Comparison of ENCODE assay signal across 1 cellular context in the genomic region with DNA sequence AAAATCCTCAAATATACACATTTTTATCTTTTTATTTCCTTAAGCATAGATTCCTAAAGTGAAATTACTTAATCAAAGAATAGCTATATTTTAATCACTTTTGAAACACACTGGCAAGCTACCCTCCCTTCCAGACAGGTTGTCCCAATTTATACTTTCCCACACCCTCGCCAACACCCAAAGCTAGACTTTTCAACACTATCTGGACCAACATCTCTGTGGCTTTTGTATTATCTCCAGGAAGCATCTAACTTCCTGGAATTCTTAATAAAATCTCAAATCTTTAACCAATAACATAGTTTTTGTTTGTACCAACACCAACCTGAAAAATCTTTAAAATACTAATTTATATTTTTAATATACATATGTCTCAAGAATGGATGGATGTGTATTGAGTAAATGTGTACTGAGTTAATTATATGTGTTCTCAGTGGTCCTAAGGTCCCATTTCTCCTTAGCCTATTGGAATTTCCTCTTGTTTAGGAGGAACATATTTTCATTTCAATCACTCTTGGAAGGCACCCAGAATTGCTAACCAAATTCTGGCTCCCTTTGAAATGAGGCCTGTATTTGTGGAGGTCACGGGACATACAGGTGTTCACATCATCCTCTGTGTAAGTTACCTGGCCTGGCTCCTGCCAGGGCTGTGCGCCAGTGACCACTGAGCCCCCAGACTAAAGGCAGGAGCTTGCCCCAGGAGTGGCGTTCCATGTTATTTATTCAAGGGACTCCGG.
TF ChIP-seq lines count a peak whose summit lies in the region.

No MANE protein-coding gene starts in this region.

TF ChIP-seq in IMR-90, 13 proteins besides CTCF, POLR2A, EP300 and RAD21:
- TF ChIP-seq, protein P1, sequence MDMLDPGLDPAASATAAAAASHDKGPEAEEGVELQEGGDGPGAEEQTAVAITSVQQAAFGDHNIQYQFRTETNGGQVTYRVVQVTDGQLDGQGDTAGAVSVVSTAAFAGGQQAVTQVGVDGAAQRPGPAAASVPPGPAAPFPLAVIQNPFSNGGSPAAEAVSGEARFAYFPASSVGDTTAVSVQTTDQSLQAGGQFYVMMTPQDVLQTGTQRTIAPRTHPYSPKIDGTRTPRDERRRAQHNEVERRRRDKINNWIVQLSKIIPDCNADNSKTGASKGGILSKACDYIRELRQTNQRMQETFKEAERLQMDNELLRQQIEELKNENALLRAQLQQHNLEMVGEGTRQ (IDR thresholded peaks at IDR 0.05; ENCODE audit: low read depth, low read length): no peak
- TF ChIP-seq CEBPB (IDR thresholded peaks at IDR 0.05; ENCODE audit: low read depth, low read length): no peak
- no peak for TF ChIP-seq NFE2L2 (IDR thresholded peaks at IDR 0.05; ENCODE audit: low read depth, low read length)
- TF ChIP-seq MAFK (IDR thresholded peaks at IDR 0.05; ENCODE audit: low read depth, low read length): no peak
- no peak for TF ChIP-seq RCOR1 (IDR thresholded peaks at IDR 0.05; ENCODE audit: insufficient replicate concordance, low read length)
- TF ChIP-seq BHLHE40 (IDR thresholded peaks at IDR 0.05; ENCODE audit: low read depth, low read length): no peak
- no peak for TF ChIP-seq MXI1 (IDR thresholded peaks at IDR 0.05; ENCODE audit: borderline replicate concordance, low read depth, low read length)
- TF ChIP-seq CHD1 (IDR thresholded peaks at IDR 0.05; ENCODE audit: low read depth, low read length): no peak
- no peak for TF ChIP-seq MAZ (IDR thresholded peaks at IDR 0.05; ENCODE audit: borderline replicate concordance, low read depth, low read length)
- TF ChIP-seq RFX5 (IDR thresholded peaks at IDR 0.05; ENCODE audit: low read depth, low read length): no peak
- TF ChIP-seq, protein P2, sequence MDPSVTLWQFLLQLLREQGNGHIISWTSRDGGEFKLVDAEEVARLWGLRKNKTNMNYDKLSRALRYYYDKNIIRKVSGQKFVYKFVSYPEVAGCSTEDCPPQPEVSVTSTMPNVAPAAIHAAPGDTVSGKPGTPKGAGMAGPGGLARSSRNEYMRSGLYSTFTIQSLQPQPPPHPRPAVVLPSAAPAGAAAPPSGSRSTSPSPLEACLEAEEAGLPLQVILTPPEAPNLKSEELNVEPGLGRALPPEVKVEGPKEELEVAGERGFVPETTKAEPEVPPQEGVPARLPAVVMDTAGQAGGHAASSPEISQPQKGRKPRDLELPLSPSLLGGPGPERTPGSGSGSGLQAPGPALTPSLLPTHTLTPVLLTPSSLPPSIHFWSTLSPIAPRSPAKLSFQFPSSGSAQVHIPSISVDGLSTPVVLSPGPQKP (IDR thresholded peaks at IDR 0.05; ENCODE audit: borderline replicate concordance, low read depth, low read length): no peak
- TF ChIP-seq SMC3 (IDR thresholded peaks at IDR 0.05; ENCODE audit: low read depth, low read length): no peak
- TF ChIP-seq FOS (IDR thresholded peaks at IDR 0.05; ENCODE audit: low read depth, low read length): no peak
